ENCODE assay signal across 9 cellular contexts in genomic region chr11:62678433-62678769, GRCh38. TPM values are rescaled to one million over a fixed set of nuclear protein-coding genes. Genes with fewer than 3 reads are reported as not detected.
A peak's percentile ranks its signal among the peaks of the same experiment; 100 is the strongest.
DNase-seq lines count a peak whose midpoint lies in the region; ATAC-seq and TF ChIP-seq lines count a peak whose summit lies in the region.
"Had no signal": no experiment of that assay in that cellular context is flagged by ENCODE, and none has a peak within 500 bp of the region (broad histone marks: within the 10 kb centered on the region; RNA-seq: fewer than 3 reads in every experiment).

No MANE protein-coding gene starts in this region.

- no peaks in the 10 kb centered on the region for H3K9me3 ChIP-seq in SK-N-SH

- H2AFZ ChIP-seq in SK-N-SH (ENCODE audit: low read depth) = peak overlapping the region; percentile 82; the same call in 1 of the 2 replicates

- ATAC-seq in GM21576 (IDR thresholded peaks at IDR 0.05; ENCODE audit: unreplicated experiment) = peak; percentile 8
- no peak for ATAC-seq in GM21723 (IDR thresholded peaks at IDR 0.05; ENCODE audit: unreplicated experiment)
- ATAC-seq in HG03196 (IDR thresholded peaks at IDR 0.05; ENCODE audit: unreplicated experiment) = no peak

- H3K4me1 ChIP-seq in SK-N-SH (ENCODE audit: control insufficient read depth in 1 of 2, insufficient read depth in 2 of 2, low read depth in 1 of 2, low read length in 1 of 2) = peaks cover 11 to 15% of the 10 kb centered on the region in 2 experiments; a peak in 3 of 4 replicates

- no peaks in the 10 kb centered on the region for H3K27me3 ChIP-seq in SK-N-SH (ENCODE audit: insufficient read depth)

- TF ChIP-seq RAD21 in SK-N-SH (IDR thresholded peaks at IDR 0.05; ENCODE audit: low read length) = no peak

- no peaks in the 10 kb centered on the region for H4K20me1 ChIP-seq in SK-N-SH (ENCODE audit: insufficient read depth)

- peak overlapping the region; percentile 96 for H3K4me2 ChIP-seq in SK-N-SH

- TF ChIP-seq EP300 in SK-N-SH (IDR thresholded peaks at IDR 0.05; ENCODE audit: borderline replicate concordance in 1 of 2, low read depth in 1 of 2, low read length in 1 of 2) = no peak

- 2% methylated on average over 8 of the region's 16 CpGs for WGBS in SK-N-SH (ENCODE audit: low lambda C conversion rate)

- POLR2A ChIA-PET in SK-N-SH (lab: Yijun Ruan, JAX) = interaction anchor here (1.3 kb wide), 1 partner anchor 13 kb away, joined by 9 read pairs; the partner anchor contains the start of genes C11orf98 and CSKMT

- TF ChIP-seq CTCF in SK-N-SH (IDR thresholded peaks at IDR 0.05) (no peak), fibroblast of the aortic adventitia (IDR thresholded peaks at IDR 0.05; ENCODE audit: insufficient read depth, low read length) (no peak)

- peak overlapping the region; percentile 79 to 98 for H3K4me3 ChIP-seq in SK-N-SH (ENCODE audit: low read depth in 2 of 2, low read length in 1 of 2)
- peak overlapping the region; percentile 76 for H3K4me3 ChIP-seq in fibroblast of the aortic adventitia (ENCODE audit: low read depth, low read length)
- peak overlapping the region; percentile 99 for H3K4me3 ChIP-seq in skeletal muscle cell (ENCODE audit: low read depth, low read length)

- peaks cover 19 to 26% of the 10 kb centered on the region in 2 experiments for H3K36me3 ChIP-seq in SK-N-SH (replicated peaks in 1 of 2; ENCODE audit: control insufficient read depth in 1 of 2, insufficient read depth in 2 of 2, low read length in 1 of 2)

- H3K9me2 ChIP-seq in SK-N-SH = no peaks in the 10 kb centered on the region

- H3K79me2 ChIP-seq in SK-N-SH (ENCODE audit: insufficient read depth) = peaks cover 55% of the 10 kb centered on the region

- CTCF ChIA-PET in SK-N-SH (lab: Yijun Ruan, JAX) = interaction anchor here (3.3 to 3.7 kb wide), 2 partner anchors 14 to 16 kb away, joined by 14 to 31 read pairs; no protein-coding TSS in a partner anchor

- H3F3A ChIP-seq in SK-N-SH (replicated peaks; ENCODE audit: insufficient read depth) = peaks cover 38% of the 10 kb centered on the region

- H3K9ac ChIP-seq in SK-N-SH = peak overlapping the region; percentile 96

- H3K27ac ChIP-seq in SK-N-SH (ENCODE audit: low read depth in 2 of 2, low read length in 1 of 2) = peak overlapping the region in 1 of 2 experiments; percentile 70; a peak in 2 of 4 replicates

- no peak for DNase-seq in SK-N-SH
- no peak for DNase-seq in fibroblast of the aortic adventitia (ENCODE audit: low read depth)
- no peak for DNase-seq in skeletal muscle cell (ENCODE audit: low read depth)
- no peak for DNase-seq in pons (ENCODE audit: low spot score)
- no peak for DNase-seq in A172 (ENCODE audit: low spot score)

TF ChIP-seq in SK-N-SH, 30 proteins besides CTCF, POLR2A, EP300 and RAD21:
- no peak for TF ChIP-seq MEF2A (IDR thresholded peaks at IDR 0.05; ENCODE audit: borderline replicate concordance, low read depth)
- no peak for TF ChIP-seq GABPA (IDR thresholded peaks at IDR 0.05; ENCODE audit: low read depth)
- TF ChIP-seq ELF1 (IDR thresholded peaks at IDR 0.05) = no peak
- TF ChIP-seq, protein P1, sequence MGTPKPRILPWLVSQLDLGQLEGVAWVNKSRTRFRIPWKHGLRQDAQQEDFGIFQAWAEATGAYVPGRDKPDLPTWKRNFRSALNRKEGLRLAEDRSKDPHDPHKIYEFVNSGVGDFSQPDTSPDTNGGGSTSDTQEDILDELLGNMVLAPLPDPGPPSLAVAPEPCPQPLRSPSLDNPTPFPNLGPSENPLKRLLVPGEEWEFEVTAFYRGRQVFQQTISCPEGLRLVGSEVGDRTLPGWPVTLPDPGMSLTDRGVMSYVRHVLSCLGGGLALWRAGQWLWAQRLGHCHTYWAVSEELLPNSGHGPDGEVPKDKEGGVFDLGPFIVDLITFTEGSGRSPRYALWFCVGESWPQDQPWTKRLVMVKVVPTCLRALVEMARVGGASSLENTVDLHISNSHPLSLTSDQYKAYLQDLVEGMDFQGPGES (IDR thresholded peaks at IDR 0.05; ENCODE audit: low read depth, low read length) = no peak
- TF ChIP-seq NFIC (IDR thresholded peaks at IDR 0.05; ENCODE audit: borderline replicate concordance) = no peak
- TF ChIP-seq PBX3 (IDR thresholded peaks at IDR 0.05) = no peak
- TF ChIP-seq FOSL2 (IDR thresholded peaks at IDR 0.05; ENCODE audit: borderline replicate concordance, low read depth) = no peak
- no peak for TF ChIP-seq TEAD4 (IDR thresholded peaks at IDR 0.05; ENCODE audit: borderline replicate concordance, insufficient read depth)

RNA-seq across cellular contexts. Expression of gene UBXN1, which starts 0.5 kb away (rescaled TPM):
- 202 and 256 TPM in 2 replicates for polyA plus RNA-seq in SK-N-SH (2012; rRNA removed)
- polyA plus RNA-seq in SK-N-SH (2012; cell fraction: cytosol; rRNA removed) = 217 and 261 TPM in 2 replicates
- polyA plus RNA-seq in SK-N-SH (2012; cell fraction: nucleus; rRNA removed) = 259 and 329 TPM in 2 replicates
- total RNA-seq in fibroblast of the aortic adventitia (ENCODE audit: low replicate concordance) = 70.7 and 840 TPM in 2 replicates
- 118 and 126 TPM in 2 replicates for total RNA-seq in A172 (2014; rRNA removed; shearing (Covaris generic))

RNA-seq across cellular contexts. Expression of gene LBHD1, which starts 6.3 kb away (rescaled TPM):
- 9.7 and 12.0 TPM in 2 replicates for polyA plus RNA-seq in SK-N-SH (2012; rRNA removed)
- 5.5 and 6.3 TPM in 2 replicates for polyA plus RNA-seq in SK-N-SH (2012; cell fraction: cytosol; rRNA removed)
- 56.3 and 74.8 TPM in 2 replicates for polyA plus RNA-seq in SK-N-SH (2012; cell fraction: nucleus; rRNA removed)
- 4.2 and 4.5 TPM in 2 replicates for total RNA-seq in fibroblast of the aortic adventitia (ENCODE audit: low replicate concordance)
- total RNA-seq in A172 (2014; rRNA removed; shearing (Covaris generic)) = 2.5 and 6.6 TPM in 2 replicates

RNA-seq across cellular contexts. Expression of gene UQCC3, which starts 6.9 kb away (rescaled TPM):
- polyA plus RNA-seq in SK-N-SH (2012; rRNA removed) = 22.7 and 24.8 TPM in 2 replicates
- polyA plus RNA-seq in SK-N-SH (2012; cell fraction: cytosol; rRNA removed) = 16.3 and 23.0 TPM in 2 replicates
- 6.4 and 15.5 TPM in 2 replicates for polyA plus RNA-seq in SK-N-SH (2012; cell fraction: nucleus; rRNA removed)
- total RNA-seq in fibroblast of the aortic adventitia (ENCODE audit: low replicate concordance) = 6.8 and 31.3 TPM in 2 replicates
- total RNA-seq in A172 (2014; rRNA removed; shearing (Covaris generic)) = 13.8 and 17.7 TPM in 2 replicates

RNA-seq across cellular contexts. Expression of gene LRRN4CL, which starts 10.9 kb away (rescaled TPM):
- polyA plus RNA-seq in SK-N-SH (2012; rRNA removed) = 0.08 and 0.10 TPM in 2 replicates
- 0.06 and 0.07 TPM in 2 replicates for polyA plus RNA-seq in SK-N-SH (2012; cell fraction: cytosol; rRNA removed)
- polyA plus RNA-seq in SK-N-SH (2012; cell fraction: nucleus; rRNA removed) = 0.27 and 0.39 TPM in 2 replicates
- 39.0 and 62.0 TPM in 2 replicates for total RNA-seq in fibroblast of the aortic adventitia (ENCODE audit: low replicate concordance)
- total RNA-seq in A172 (2014; rRNA removed; shearing (Covaris generic)) = 2.8 and 5.1 TPM in 2 replicates
- total RNA-seq: glomerular endothelial cell had no signal

RNA-seq across cellular contexts. Expression of gene CSKMT, which starts 13.3 kb away (rescaled TPM):
- 9.5 and 11.1 TPM in 2 replicates for polyA plus RNA-seq in SK-N-SH (2012; rRNA removed)
- 4.1 and 5.2 TPM in 2 replicates for polyA plus RNA-seq in SK-N-SH (2012; cell fraction: cytosol; rRNA removed)
- polyA plus RNA-seq in SK-N-SH (2012; cell fraction: nucleus; rRNA removed) = 29.4 and 57.3 TPM in 2 replicates
- 9.8 and 10.8 TPM in 2 replicates for total RNA-seq in fibroblast of the aortic adventitia (ENCODE audit: low replicate concordance)
- total RNA-seq in A172 (2014; rRNA removed; shearing (Covaris generic)) = 3.0 and 8.7 TPM in 2 replicates
